8 cellular contexts compared by ENCODE assay signal in genomic region chr13:36297600-36298338, GRCh38. TPM values are rescaled to one million over a fixed set of nuclear protein-coding genes. Genes with fewer than 3 reads are reported as not detected.
DNase-seq lines count a peak whose midpoint lies in the region; ATAC-seq and TF ChIP-seq lines count a peak whose summit lies in the region.

CCDC169 (minus strand) TSS chr13:36297814; CDS start chr13:36297719, 95 bp downstream.

- peaks cover 30% of the 10 kb centered on the region for H3K27me3 Mint-ChIP-seq in activated naive CD8-positive, alpha-beta T cell treated with anti-CD3 and anti-CD28 coated beads, Interleukin-2, amount 10 ng/mL, durations not matched to agents 7 days and 5 days

- H3K9me3 Mint-ChIP-seq in activated naive CD8-positive, alpha-beta T cell treated with anti-CD3 and anti-CD28 coated beads, Interleukin-2, amount 10 ng/mL, durations not matched to agents 7 days and 5 days: no peaks in the 10 kb centered on the region

- WGBS in ovary, 3 donors: 0 to 2% (median 1%) methylated on average over 28 to 43 of the region's 43 CpGs
- WGBS in thyroid gland, 2 donors: 2 to 6% methylated on average over 26 to 34 of the region's 43 CpGs

- H3K4me3 ChIP-seq in HL-60 (replicated peaks; ENCODE audit: insufficient read depth, low read length) (peak within 1 kb of the TSS; percentile 80), ovary (peak within 1 kb of the TSS; percentile 56), thyroid gland (replicated peaks in 1 of 3) (peak within 1 kb of the TSS; percentile 35 to 58 (median 39))

- TF ChIP-seq POLR2A in ovary (IDR thresholded peaks at IDR 0.05): no peak
- peak in 1 of 2 donors; percentile 50 for TF ChIP-seq POLR2A in thyroid gland (IDR thresholded peaks at IDR 0.05)

- no peak for TF ChIP-seq CTCF in HL-60 (IDR thresholded peaks at IDR 0.05; ENCODE audit: insufficient read depth, low read length)
- TF ChIP-seq CTCF in ovary (IDR thresholded peaks at IDR 0.05): peak in 1 of 3 donors; percentile 8
- peak in 1 of 6 experiments; percentile 14 for TF ChIP-seq CTCF in thyroid gland (IDR thresholded peaks at IDR 0.05)

- intact Hi-C loops in Right ventricle myocardium superior (cut with DNase I) (no loop called here), ovary (cut with DNase I) (no loop called here), thyroid gland (cut with DNase I) (no loop called here)

- H3K36me3 Mint-ChIP-seq in activated naive CD8-positive, alpha-beta T cell treated with anti-CD3 and anti-CD28 coated beads, Interleukin-2, amount 10 ng/mL, durations not matched to agents 7 days and 5 days: no peaks in the 10 kb centered on the region

- H3K4me1 ChIP-seq in ovary (ENCODE audit: insufficient read depth): peaks cover 1% of the 10 kb centered on the region
- H3K4me1 ChIP-seq in thyroid gland: peaks cover 5 to 7% of the 10 kb centered on the region in 2 donors

- peaks cover 10% of the 10 kb centered on the region for H3K4me1 Mint-ChIP-seq in activated naive CD8-positive, alpha-beta T cell treated with anti-CD3 and anti-CD28 coated beads, Interleukin-2, amount 10 ng/mL, durations not matched to agents 7 days and 5 days

- H3K27ac ChIP-seq in HL-60 (replicated peaks): peak within 1 kb of the TSS; percentile 71
- H3K27ac ChIP-seq in ovary: peak within 1 kb of the TSS in 1 of 2 donors; percentile 49
- H3K27ac ChIP-seq in thyroid gland: peak within 1 kb of the TSS in 2 of 3 donors; percentile 41 to 87

- no peak for TF ChIP-seq EP300 in ovary (IDR thresholded peaks at IDR 0.05)

- H3K36me3 ChIP-seq in ovary: no peaks in the 10 kb centered on the region
- no peaks in the 10 kb centered on the region for H3K36me3 ChIP-seq in thyroid gland

- H3K27ac Mint-ChIP-seq in activated naive CD8-positive, alpha-beta T cell treated with anti-CD3 and anti-CD28 coated beads, Interleukin-2, amount 10 ng/mL, durations not matched to agents 7 days and 5 days: no peak within 1 kb of the TSS

- POLR2A ChIA-PET in activated naive CD8-positive, alpha-beta T cell treated with anti-CD3 and anti-CD28 coated beads, Interleukin-2, amount 10 ng/mL, durations not matched to agents 7 days and 5 days (lab: Charles Lee): no interaction called here

- ATAC-seq in activated naive CD8-positive, alpha-beta T cell treated with anti-CD3 and anti-CD28 coated beads, Interleukin-2, amount 10 ng/mL, durations not matched to agents 7 days and 5 days (ENCODE audit: low read depth): peak; percentile 84
- ATAC-seq in Right ventricle myocardium superior (ENCODE audit: poor library complexity): peak; percentile 93

- no peaks in the 10 kb centered on the region for H3K27me3 ChIP-seq in HL-60 (ENCODE audit: insufficient read depth, poor library complexity, severe bottlenecking)
- H3K27me3 ChIP-seq in ovary: no peaks in the 10 kb centered on the region
- no peaks in the 10 kb centered on the region for H3K27me3 ChIP-seq in thyroid gland

- H3K4me3 Mint-ChIP-seq in activated naive CD8-positive, alpha-beta T cell treated with anti-CD3 and anti-CD28 coated beads, Interleukin-2, amount 10 ng/mL, durations not matched to agents 7 days and 5 days: peak within 1 kb of the TSS; percentile 81

- DNase-seq in NCI-H1417 (lab: John Stamatoyannopoulos, UW): peak; percentile 43 to 77 (median 62)
- no peak for DNase-seq in NCI-H1417 treated with DMSO at 0.1 percent for 48 hours (lab: John Stamatoyannopoulos, UW)
- DNase-seq in HL-60 (ENCODE audit: low read depth in 1 of 2, low spot score in 1 of 2): peak; percentile 73 to 91
- DNase-seq in SW 1271 (lab: John Stamatoyannopoulos, UW): peak; percentile 18 to 60
- DNase-seq in activated naive CD8-positive, alpha-beta T cell treated with anti-CD3 and anti-CD28 coated beads, Interleukin-2, amount 10 ng/mL, durations not matched to agents 7 days and 5 days: peak; percentile 71
- peak; percentile 81 for DNase-seq in Right ventricle myocardium superior
- peak; percentile 53 to 80 (median 65) for DNase-seq in ovary
- DNase-seq in thyroid gland: peak; percentile 78 to 80

- H3K9me3 ChIP-seq in ovary (no peaks in the 10 kb centered on the region), thyroid gland (no peaks in the 10 kb centered on the region)

RNA-seq across cellular contexts. Expression of gene CCDC169, which starts in this region (rescaled TPM):
- not detected for total RNA-seq in activated naive CD8-positive, alpha-beta T cell treated with anti-CD3 and anti-CD28 coated beads, Interleukin-2, amount 10 ng/mL, durations not matched to agents 7 days and 5 days
- total RNA-seq in Right ventricle myocardium superior (0.08 TPM), ovary (1 to 10 TPM in 3 of 7 donors, under 1 TPM in 3, not detected in 1; 0.24 to 1.4 (median 0.97) TPM), thyroid gland (1 to 10 TPM in 2 of 4 donors, under 1 TPM in 2; 0.38 to 4.0 (median 2.1) TPM)
- 1 to 10 TPM in 1 of 2 donors, under 1 TPM in 1; 0.39 to 2.7 TPM for polyA plus RNA-seq in ovary

Comparison
In these comparisons a context has a peak if more than half of its experiments do, and no peak if none do; other contexts are left out.
1. Peak in DNase-seq and ATAC-seq in activated naive CD8-positive, alpha-beta T cell treated with anti-CD3 and anti-CD28 coated beads, Interleukin-2, amount 10 ng/mL, durations not matched to agents 7 days and 5 days; RNA of the gene not detected or under 1 TPM.
2. Peak in DNase-seq and ATAC-seq in Right ventricle myocardium superior; RNA of the gene not detected or under 1 TPM.